Comparison of ENCODE assay signal across 8 cellular contexts in the genomic region with DNA sequence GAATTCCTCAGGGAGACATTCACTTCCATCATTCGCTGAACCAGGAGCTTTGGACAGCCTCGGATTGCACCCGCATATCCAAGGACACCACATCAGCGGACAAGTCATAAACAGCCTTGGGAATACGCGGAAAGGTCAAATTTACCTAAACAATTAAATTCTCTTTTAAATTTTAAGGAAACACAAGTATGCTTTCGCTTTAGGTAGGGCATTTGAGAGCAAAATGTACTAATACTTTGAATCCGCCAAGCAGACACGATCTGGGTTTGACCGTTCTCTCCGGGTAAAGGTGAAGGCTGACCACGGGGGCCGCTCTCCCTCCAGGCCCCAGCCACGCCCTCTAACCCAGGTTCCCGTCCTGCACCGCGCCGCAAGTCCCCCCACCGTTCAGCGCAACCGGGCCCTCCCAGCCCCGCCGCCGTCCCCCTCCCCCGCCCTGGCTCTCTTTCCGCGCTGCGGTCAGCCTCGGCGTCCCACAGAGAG. TPM values are rescaled to one million over a fixed set of nuclear protein-coding genes. Genes with fewer than 3 reads are reported as not detected.
DNase-seq lines count a peak whose midpoint lies in the region; ATAC-seq and TF ChIP-seq lines count a peak whose summit lies in the region.

No MANE protein-coding gene starts in this region.

- no peak for TF ChIP-seq POLR2A in right lobe of liver (IDR thresholded peaks at IDR 0.05)

- H3K4me3 ChIP-seq in dorsolateral prefrontal cortex: peak overlapping the region; percentile 58 to 97 (median 86)
- H3K4me3 ChIP-seq in right lobe of liver: peak overlapping the region; percentile 65 to 88 (median 82)

- H3K9me3 ChIP-seq in right lobe of liver: no peaks in the 10 kb centered on the region

- under 1% methylated on average over 14 of the region's 30 CpGs for WGBS in right lobe of liver (ENCODE audit: insufficient coverage, low coverage, low lambda C conversion rate, missing lambda C conversion rate)

- H3K36me3 ChIP-seq in right lobe of liver: no peaks in the 10 kb centered on the region

- ATAC-seq in GM18870 (IDR thresholded peaks at IDR 0.05; ENCODE audit: unreplicated experiment): peak; percentile 40
- peak; percentile 62 for ATAC-seq in HG03103 (IDR thresholded peaks at IDR 0.05; ENCODE audit: low read depth, unreplicated experiment)
- ATAC-seq in right lobe of liver: peak; percentile 89 to 93 (median 89)

- H3K27me3 ChIP-seq in dorsolateral prefrontal cortex: no peaks in the 10 kb centered on the region
- no peaks in the 10 kb centered on the region for H3K27me3 ChIP-seq in right lobe of liver

- intact Hi-C loops in dorsolateral prefrontal cortex (cut with DNase I) (loop anchor here (1.0 to 10.0 kb wide), 2 partner anchors 62 to 989 kb away; a partner anchor contains a TSS), right lobe of liver (cut with DNase I) (loop anchor here in 1 of 2 donors (10.0 kb wide), 1 partner anchor 61 kb away; a partner anchor contains a TSS)

- H3K27ac ChIP-seq in dorsolateral prefrontal cortex (peak overlapping the region; percentile 24 to 97 (median 92)), right lobe of liver (peak overlapping the region; percentile 85 to 91 (median 89))

- peak; percentile 93 for DNase-seq in AG20443 (ENCODE audit: low spot score)
- peak; percentile 86 for DNase-seq in NCI-H2227 (lab: John Stamatoyannopoulos, UW; ENCODE audit: unreplicated experiment)
- peak; percentile 38 for DNase-seq in activated CD4-positive, CD25-positive, alpha-beta regulatory T cell treated with anti-CD3 and anti-CD28 coated beads, Interleukin-2, amount 50 U/mL, for 16 hours (ENCODE audit: low read depth, low spot score)
- DNase-seq in dorsolateral prefrontal cortex: peak; percentile 51 to 89 (median 75)
- DNase-seq in right lobe of liver: peak; percentile 92 to 95 (median 93)
- DNase-seq in stimulated activated CD4-positive, alpha-beta T cell treated with anti-CD3 and anti-CD28 coated beads, Interleukin-4, amount 100 ng/mL, for 4 hours: peak; percentile 64 to 69

- peaks cover 0 to 19% (median 2%) of the 10 kb centered on the region in 4 donors for H3K4me1 ChIP-seq in right lobe of liver

- TF ChIP-seq CTCF in dorsolateral prefrontal cortex (IDR thresholded peaks at IDR 0.05 in 54 of 56, conservative IDR thresholded peaks at IDR 0.05 in 2 of 56; ENCODE audit: low read depth in 1 of 56, partially characterized antibody in 56 of 56) (peak in 12 of 56 donors; percentile 2 to 36 (median 19)), right lobe of liver (IDR thresholded peaks at IDR 0.05) (no peak)

RNA-seq across cellular contexts. Expression of a gene that starts 0.5 kb away (rescaled TPM):
- total RNA-seq in dorsolateral prefrontal cortex (10 to 100 TPM; 41.2 to 86.9 (median 60.5) TPM), right lobe of liver (100 to 1,000 TPM in 4 of 6 experiments, 10 to 100 TPM in 2; 71.9 to 168 (median 124) TPM)

Comparison
In these comparisons a context has a peak if more than half of its experiments do, and no peak if none do; other contexts are left out.
1. Peak in every context shown above with its lines: DNase-seq, ATAC-seq, H3K4me3 ChIP-seq and H3K27ac ChIP-seq.
2. DNase-seq: peak in every context shown above with its lines; median percentile 93 in AG20443; 93 in right lobe of liver; 86 in NCI-H2227; 75 in dorsolateral prefrontal cortex; 66 in stimulated activated CD4-positive, alpha-beta T cell treated with anti-CD3 and anti-CD28 coated beads, Interleukin-4, amount 100 ng/mL, for 4 hours; 38 in activated CD4-positive, CD25-positive, alpha-beta regulatory T cell treated with anti-CD3 and anti-CD28 coated beads, Interleukin-2, amount 50 U/mL, for 16 hours.